10 cellular contexts compared by ENCODE assay signal in genomic region chr3:125125822-125126245, GRCh38.
A peak's percentile ranks its signal among the peaks of the same experiment; 100 is the strongest.
DNase-seq lines count a peak whose midpoint lies in the region; TF ChIP-seq lines count a peak whose summit lies in the region.
"Had no signal": no experiment of that assay in that cellular context is flagged by ENCODE, and none has a peak within 500 bp of the region (broad histone marks: within the 10 kb centered on the region; RNA-seq: fewer than 3 reads in every experiment).

No MANE protein-coding gene starts in this region.

- peaks cover 69% of the 10 kb centered on the region for H3K4me1 Mint-ChIP-seq in HFFc6 (ENCODE audit: low read depth)

- H3K36me3 Mint-ChIP-seq in HFFc6 (ENCODE audit: low read depth), result no peaks in the 10 kb centered on the region

- H3K27ac Mint-ChIP-seq in HFFc6, result peak overlapping the region; percentile 86

- POLR2A ChIA-PET in AG04449 (lab: Yijun Ruan, JAX) (interaction anchor here (0.7 to 1.4 kb wide), 8 partner anchors 9 to 93 kb away, joined by 3 to 14 read pairs (median 5); no protein-coding TSS in a partner anchor), GM10248 (lab: Yijun Ruan, JAX) (no interaction called here)

- DNase-seq in AG04449 (ENCODE audit: low read depth, low spot score) (peak; percentile 99), HFFc6 (peak; percentile 98), UCSD-AML1 (lab: John Stamatoyannopoulos, UW; ENCODE audit: unreplicated experiment) (peak; percentile 34), fibroblast of peridontal ligament (ENCODE audit: extremely low read depth) (peak; percentile 80), NCI-H510A treated with DMSO at 0.1 percent for 48 hours (lab: John Stamatoyannopoulos, UW) (no peak), retina (no peak), GM10248 (ENCODE audit: extremely low spot score) (no peak), HUDEP-2 (lab: John Stamatoyannopoulos, UW; ENCODE audit: unreplicated experiment in 76 of 76) (no peak)
- DNase-seq: left lung had no signal

- H3K9me3 Mint-ChIP-seq in HFFc6, result no peaks in the 10 kb centered on the region
- H3K9me3 Mint-ChIP-seq: central memory CD8-positive, alpha-beta T cell had no signal

- H3K4me3 Mint-ChIP-seq in HFFc6, result peak overlapping the region; percentile 56
- H3K4me3 Mint-ChIP-seq: central memory CD8-positive, alpha-beta T cell had no signal

- H3K27me3 Mint-ChIP-seq in HFFc6 (ENCODE audit: insufficient read depth), result no peaks in the 10 kb centered on the region; the same call in 1 of the 2 replicates
- H3K27me3 Mint-ChIP-seq: central memory CD8-positive, alpha-beta T cell had no signal

- CTCF ChIA-PET in AG04449 (lab: Yijun Ruan, JAX), result interaction anchor here (0.8 to 1.2 kb wide), 4 partner anchors 9 to 22 kb away, joined by 3 read pairs; no protein-coding TSS in a partner anchor
- CTCF ChIA-PET in GM10248 (lab: Yijun Ruan, JAX), result interaction anchor here (0.7 to 1.5 kb wide), 5 partner anchors 9 to 17 kb away, joined by 3 to 6 read pairs (median 4); no protein-coding TSS in a partner anchor

- TF ChIP-seq CTCF in AG04449 (IDR thresholded peaks at IDR 0.05; ENCODE audit: insufficient read depth, low read length, missing control alignments), result no peak
- TF ChIP-seq CTCF in HFFc6 (IDR thresholded peaks at IDR 0.05), result no peak
- TF ChIP-seq CTCF in GM10248 (IDR thresholded peaks at IDR 0.05; ENCODE audit: control extremely low read depth, extremely low read depth, low read depth, missing control alignments), result no peak

- H3K4me3 ChIP-seq in AG04449 (ENCODE audit: low read depth, low read length), result no peak overlapping the region
- H3K4me3 ChIP-seq: left lung had no signal

Comparison
In these comparisons a context has a peak if more than half of its experiments do, and no peak if none do; other contexts are left out.
1. DNase-seq: peak in AG04449 (single experiment), HFFc6 (single experiment), UCSD-AML1 (single experiment) and fibroblast of peridontal ligament (single experiment); none in NCI-H510A treated with DMSO at 0.1 percent for 48 hours (single experiment), retina (single experiment), GM10248 (single experiment) and HUDEP-2 (0 of 76).